In genomic region chr20:391041-391711, GRCh38 we compare ENCODE assay signal across 16 cellular contexts.
"Had no signal": no experiment of that assay in that cellular context is flagged by ENCODE, and none has a peak within 500 bp of the region (broad histone marks: within the 10 kb centered on the region; RNA-seq: fewer than 3 reads in every experiment).

No MANE protein-coding gene starts in this region.

- H3K4me3 Mint-ChIP-seq: activated naive CD4-positive, alpha-beta T cell treated with anti-CD3 and anti-CD28 coated beads, Interleukin-2, amount 10 ng/mL, durations not matched to agents 7 days and 5 days; mesothelial cell of epicardium; neural progenitor cell; T-helper 1 cell treated with Interleukin-12 subunit alpha and Interleukin-12 subunit beta and Interleukin-4 antibody, amounts not matched to agents 30 μg/mL and 1 μg/mL, for 36 hours; WTC11 had no signal

- H3K27me3 ChIP-seq: adrenal gland, gastroesophageal sphincter, neural progenitor cell, transverse colon had no signal

- ATAC-seq: gastroesophageal sphincter, WTC11 had no signal

- H3K27me3 Mint-ChIP-seq: activated naive CD4-positive, alpha-beta T cell treated with anti-CD3 and anti-CD28 coated beads, Interleukin-2, amount 10 ng/mL, durations not matched to agents 7 days and 5 days had no signal

- H3K27ac ChIP-seq: adrenal gland, gastroesophageal sphincter, neural progenitor cell, parathyroid adenoma, transverse colon had no signal

- DNase-seq: activated CD4-positive, alpha-beta T cell treated with anti-CD3 and anti-CD28 coated beads for 48 hours; activated naive CD4-positive, alpha-beta T cell treated with anti-CD3 and anti-CD28 coated beads, Interleukin-2, amount 10 ng/mL, durations not matched to agents 7 days and 5 days; caudate nucleus; cortex of kidney; effector CD8-positive, alpha-beta T cell; small intestine; substantia nigra; transverse colon had no signal

- H3K79me2 ChIP-seq: parathyroid adenoma had no signal

- H3K36me3 Mint-ChIP-seq: neural progenitor cell had no signal

- H3K36me3 ChIP-seq: neural progenitor cell, transverse colon had no signal

- H3K9ac ChIP-seq: neural progenitor cell, parathyroid adenoma had no signal

- H3K9me3 ChIP-seq: adrenal gland, gastroesophageal sphincter, transverse colon had no signal

- H3K4me1 Mint-ChIP-seq: activated naive CD4-positive, alpha-beta T cell treated with anti-CD3 and anti-CD28 coated beads, Interleukin-2, amount 10 ng/mL, durations not matched to agents 7 days and 5 days; mesothelial cell of epicardium; neural progenitor cell; WTC11 had no signal

- H3K27ac Mint-ChIP-seq: activated T-helper 2 cell treated with anti-CD3 and anti-CD28 coated beads, Interferon-gamma antibody, Interleukin-2, Interleukin-4, amounts not matched to agents 10 μg/mL and 5 μg/mL and 100 μg/mL, durations not matched to agents 14 hours and 24 hours and 36 hours; mesothelial cell of epicardium; neural progenitor cell; T-helper 1 cell treated with Interleukin-12 subunit alpha and Interleukin-12 subunit beta and Interleukin-4 antibody, amounts not matched to agents 30 μg/mL and 1 μg/mL, for 36 hours had no signal

- H3K9me3 Mint-ChIP-seq: activated naive CD4-positive, alpha-beta T cell treated with anti-CD3 and anti-CD28 coated beads, Interleukin-2, amount 10 ng/mL, durations not matched to agents 7 days and 5 days; activated T-helper 2 cell treated with anti-CD3 and anti-CD28 coated beads, Interferon-gamma antibody, Interleukin-2, Interleukin-4, amounts not matched to agents 10 μg/mL and 5 μg/mL and 100 μg/mL, durations not matched to agents 14 hours and 24 hours and 36 hours; mesothelial cell of epicardium; neural progenitor cell; T-helper 1 cell treated with Interleukin-12 subunit alpha and Interleukin-12 subunit beta and Interleukin-4 antibody, amounts not matched to agents 30 μg/mL and 1 μg/mL, for 36 hours; WTC11 had no signal

- H3K4me1 ChIP-seq: gastroesophageal sphincter, neural progenitor cell, parathyroid adenoma, transverse colon had no signal

- H3K4me2 ChIP-seq: neural progenitor cell had no signal

- H2AFZ ChIP-seq: neural progenitor cell, parathyroid adenoma had no signal

- H3K4me3 ChIP-seq: adrenal gland, gastroesophageal sphincter, neural progenitor cell, transverse colon had no signal
